9 cellular contexts compared by ENCODE assay signal in the genomic region with DNA sequence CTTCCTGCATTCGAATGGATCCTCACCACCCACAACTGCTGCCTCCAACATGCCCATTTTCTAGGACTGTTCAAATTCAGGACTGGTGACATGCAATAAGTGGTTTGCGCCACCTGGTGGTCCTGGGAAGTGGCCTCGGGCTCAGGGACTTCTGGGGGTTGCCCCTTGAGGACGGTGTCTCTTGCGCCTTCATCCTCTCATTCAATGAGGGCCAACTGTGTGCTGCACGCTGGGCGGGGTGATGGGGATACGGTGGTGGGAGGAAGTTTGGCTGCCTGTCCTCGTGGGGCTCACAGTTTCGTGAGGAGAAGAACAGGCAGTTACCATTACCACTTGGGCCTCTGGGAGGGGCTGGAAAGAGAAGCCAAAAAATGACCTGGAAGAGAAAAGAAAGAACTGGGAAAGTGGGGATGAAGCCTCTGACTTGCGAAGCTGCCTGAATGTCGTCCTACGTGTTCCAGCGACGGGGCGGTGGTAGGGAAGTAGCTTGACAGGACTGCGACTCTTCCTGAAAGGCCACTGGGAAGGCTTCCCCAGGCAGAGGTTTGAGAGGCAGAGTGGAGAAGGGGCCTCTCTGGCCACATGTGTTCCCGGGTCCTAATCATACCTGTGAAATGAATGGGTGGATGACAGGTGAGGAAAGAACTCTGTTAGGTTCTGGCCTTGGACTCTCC. TPM values are rescaled to one million over a fixed set of nuclear protein-coding genes. Genes with fewer than 3 reads are reported as not detected.
DNase-seq lines count a peak whose midpoint lies in the region; TF ChIP-seq lines count a peak whose summit lies in the region.
"Had no signal": no experiment of that assay in that cellular context is flagged by ENCODE, and none has a peak within 500 bp of the region (broad histone marks: within the 10 kb centered on the region; RNA-seq: fewer than 3 reads in every experiment).

No MANE protein-coding gene starts in this region.

- no peaks in the 10 kb centered on the region for H3K36me3 Mint-ChIP-seq in Caco-2 (ENCODE audit: insufficient read depth, unreplicated experiment)

- no peak overlapping the region for H3K4me3 Mint-ChIP-seq in Caco-2 (ENCODE audit: unreplicated experiment)
- H3K4me3 Mint-ChIP-seq: T-helper 1 cell treated with Interleukin-12 subunit alpha and Interleukin-12 subunit beta and Interleukin-4 antibody, amounts not matched to agents 30 μg/mL and 1 μg/mL, for 36 hours had no signal

- H3K4me1 Mint-ChIP-seq in Caco-2 (ENCODE audit: low read depth, unreplicated experiment) = no peaks in the 10 kb centered on the region

- BruUV-seq in Caco-2 (replicated peaks; lab: Mats Ljungman, UMichigan) = no TSS peak

- intact Hi-C loops in Caco-2 (cut with micrococcal nuclease; ENCODE audit: unreplicated experiment) = loop anchor here (1.0 kb wide), 3 partner anchors 37 to 124 kb away; no protein-coding TSS in a partner anchor

- POLR2A ChIA-PET in Caco-2 (lab: Charles Lee) = no interaction called here

- no peaks in the 10 kb centered on the region for H3K36me3 ChIP-seq in Caco-2 (ENCODE audit: control insufficient read depth, insufficient read depth, low read length)

- H3K4me3 ChIP-seq in Caco-2 (ENCODE audit: low read depth, low read length) = no peak overlapping the region

- no peak overlapping the region for H3K27ac Mint-ChIP-seq in Caco-2 (ENCODE audit: unreplicated experiment)
- H3K27ac Mint-ChIP-seq: T-helper 1 cell treated with Interleukin-12 subunit alpha and Interleukin-12 subunit beta and Interleukin-4 antibody, amounts not matched to agents 30 μg/mL and 1 μg/mL, for 36 hours had no signal

- H3K27me3 ChIP-seq in Caco-2 (replicated peaks; ENCODE audit: control insufficient read depth, insufficient read depth, low read length) = 0 out of 2 replicates have a peak, but pooled peaks cover 1% of the 10 kb centered on the region

- no peaks in the 10 kb centered on the region for H3K9me3 Mint-ChIP-seq in Caco-2 (ENCODE audit: unreplicated experiment)
- H3K9me3 Mint-ChIP-seq: T-helper 1 cell treated with Interleukin-12 subunit alpha and Interleukin-12 subunit beta and Interleukin-4 antibody, amounts not matched to agents 30 μg/mL and 1 μg/mL, for 36 hours had no signal

- H3K27me3 Mint-ChIP-seq in Caco-2 (ENCODE audit: insufficient read depth, unreplicated experiment) = peaks cover 15% of the 10 kb centered on the region

- DNase-seq in Caco-2 (peak; percentile 84 to 85), HCEC 1CT (peak; percentile 55), NCI-H345 treated with DMSO at 0.1 percent for 48 hours (lab: John Stamatoyannopoulos, UW; ENCODE audit: unreplicated experiment) (peak; percentile 39), dermis blood vessel endothelial cell (peak; percentile 87), lung microvascular endothelial cell (ENCODE audit: low read depth in 2 of 2) (peak; percentile 77 to 83), cerebellar nuclear complex (lab: John Stamatoyannopoulos, UW) (no peak)
- DNase-seq in activated CD4-positive, alpha-beta T cell treated with anti-CD3 and anti-CD28 coated beads, Interleukin-2, amount 50 U/mL, for 24 hours (ENCODE audit: low read depth in 1 of 2, low spot score in 1 of 2) = peak; percentile 38 to 54
- peak; percentile 38 for DNase-seq in stimulated activated CD8-positive, alpha-beta memory T cell treated with anti-CD3 and anti-CD28 coated beads, Interleukin-15, amount 100 ng/mL, for 24 hours (ENCODE audit: low read depth)

- H3K4me1 ChIP-seq in Caco-2 = no peaks in the 10 kb centered on the region

- H3K9me3 ChIP-seq in Caco-2 = no peaks in the 10 kb centered on the region

- CTCF ChIA-PET in Caco-2 (lab: Charles Lee) = interaction anchor here (1.1 to 1.5 kb wide), 2 partner anchors 57 to 58 kb away, joined by 4 to 6 read pairs; no protein-coding TSS in a partner anchor

- TF ChIP-seq CTCF in Caco-2 (IDR thresholded peaks at IDR 0.05; ENCODE audit: insufficient read depth in 1 of 2, low read depth in 1 of 2, low read length in 1 of 2, severe bottlenecking in 1 of 2, unreplicated experiment in 1 of 2) = peak; percentile 67 to 92

RNA-seq across cellular contexts. Expression of a gene that starts 49.0 kb away (rescaled TPM):
- total RNA-seq in Caco-2 (2022) (0.09 and 0.12 TPM in 2 replicates), dermis blood vessel endothelial cell (under 0.01 TPM in 1 of 2 replicates, not detected in the other), lung microvascular endothelial cell (under 0.01 TPM in 1 of 2 replicates, not detected in the other)

Comparison
In these comparisons a context has a peak if more than half of its experiments do, and no peak if none do; other contexts are left out.
1. DNase-seq: peak in Caco-2 (2 of 2), HCEC 1CT (single experiment), NCI-H345 treated with DMSO at 0.1 percent for 48 hours (single experiment), activated CD4-positive, alpha-beta T cell treated with anti-CD3 and anti-CD28 coated beads, Interleukin-2, amount 50 U/mL, for 24 hours (2 of 2), dermis blood vessel endothelial cell (single experiment), lung microvascular endothelial cell (2 of 2) and stimulated activated CD8-positive, alpha-beta memory T cell treated with anti-CD3 and anti-CD28 coated beads, Interleukin-15, amount 100 ng/mL, for 24 hours (single experiment); none in cerebellar nuclear complex (0 of 2).